18 cellular contexts compared by ENCODE assay signal in the genomic region with DNA sequence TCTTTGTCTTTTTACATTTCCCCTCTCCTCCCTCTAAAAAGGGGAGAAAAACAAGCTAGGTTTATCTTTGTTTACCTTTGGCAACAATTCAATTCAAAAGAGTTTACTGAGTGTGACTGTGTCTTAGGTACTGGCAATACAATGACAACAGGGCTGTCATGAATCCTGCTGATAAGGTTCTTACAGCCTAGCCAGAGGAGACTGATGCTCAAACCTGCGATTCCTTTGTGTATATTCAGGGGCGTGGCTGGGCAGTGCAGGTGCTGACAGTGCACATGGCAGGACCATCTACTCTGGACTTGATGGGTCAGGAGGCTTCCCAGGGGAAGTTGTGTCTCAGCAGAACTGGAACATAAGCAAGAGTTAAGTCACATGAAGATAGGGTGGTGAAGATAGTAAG. TPM values are rescaled to one million over a fixed set of nuclear protein-coding genes. Genes with fewer than 3 reads are reported as not detected.
DNase-seq lines count a peak whose midpoint lies in the region; ATAC-seq and TF ChIP-seq lines count a peak whose summit lies in the region.
"Had no signal": no experiment of that assay in that cellular context is flagged by ENCODE, and none has a peak within 500 bp of the region (broad histone marks: within the 10 kb centered on the region; RNA-seq: fewer than 3 reads in every experiment).

No MANE protein-coding gene starts in this region.

- CTCF ChIA-PET in WTC11 (lab: Charles Lee): no interaction called here

- no peaks in the 10 kb centered on the region for H3K27me3 Mint-ChIP-seq in activated naive CD8-positive, alpha-beta T cell
- no peaks in the 10 kb centered on the region for H3K27me3 Mint-ChIP-seq in activated naive CD8-positive, alpha-beta T cell treated with anti-CD3 and anti-CD28 coated beads, Interleukin-2, amount 50 U/mL, for 24 hours
- H3K27me3 Mint-ChIP-seq in WTC11 (ENCODE audit: low read depth) (no peaks in the 10 kb centered on the region), progenitor cell of endocrine pancreas (no peaks in the 10 kb centered on the region)

- H3K4me3 Mint-ChIP-seq in activated naive CD8-positive, alpha-beta T cell: no peak overlapping the region
- H3K4me3 Mint-ChIP-seq in activated naive CD8-positive, alpha-beta T cell treated with anti-CD3 and anti-CD28 coated beads, Interleukin-2, amount 50 U/mL, for 24 hours: no peak overlapping the region
- H3K4me3 Mint-ChIP-seq in WTC11: no peak overlapping the region
- no peak overlapping the region for H3K4me3 Mint-ChIP-seq in progenitor cell of endocrine pancreas (ENCODE audit: low read depth)
- H3K4me3 Mint-ChIP-seq: CD14-positive monocyte, HFFc6 had no signal

- no peak for DNase-seq in activated naive CD8-positive, alpha-beta T cell treated with anti-CD3 and anti-CD28 coated beads, Interleukin-2, amount 50 U/mL, for 24 hours
- peak; percentile 90 for DNase-seq in NCI-H345 treated with DMSO at 0.1 percent for 48 hours (lab: John Stamatoyannopoulos, UW; ENCODE audit: unreplicated experiment)
- no peak for DNase-seq in WTC11 (ENCODE audit: low spot score)
- DNase-seq in progenitor cell of endocrine pancreas (ENCODE audit: low spot score, unreplicated experiment): no peak
- DNase-seq in stimulated activated CD4-positive, alpha-beta T cell treated with anti-CD3 and anti-CD28 coated beads, Interleukin-12 subunit alpha, Interleukin-12 subunit beta, amount 100 ng/mL, for 4 hours: no peak
- no peak for DNase-seq in kidney glomerular epithelial cell (lab: John Stamatoyannopoulos, UW)
- DNase-seq in stimulated activated CD4-positive, alpha-beta T cell treated with anti-CD3 and anti-CD28 coated beads, Interleukin-15, amount 100 ng/mL, for 24 hours: no peak
- DNase-seq: HFFc6, KG1, NCI-H1048, NCI-H1694 treated with DMSO at 0.1 percent for 48 hours, NCI-H526 treated with DMSO at 0.1 percent for 48 hours, RPMI8226, SJCRH30, SW 1271 had no signal

- no peak for ATAC-seq in activated naive CD8-positive, alpha-beta T cell treated with anti-CD3 and anti-CD28 coated beads, Interleukin-2, amount 50 U/mL, for 24 hours
- peak; percentile 74 for ATAC-seq in WTC11
- ATAC-seq: A549 had no signal

- peaks cover 25% of the 10 kb centered on the region for H3K4me1 Mint-ChIP-seq in activated naive CD8-positive, alpha-beta T cell (ENCODE audit: low read depth)
- H3K4me1 Mint-ChIP-seq in activated naive CD8-positive, alpha-beta T cell treated with anti-CD3 and anti-CD28 coated beads, Interleukin-2, amount 50 U/mL, for 24 hours: peaks cover 16% of the 10 kb centered on the region
- peaks cover 13% of the 10 kb centered on the region for H3K4me1 Mint-ChIP-seq in WTC11
- H3K4me1 Mint-ChIP-seq in progenitor cell of endocrine pancreas (ENCODE audit: low read depth): peaks cover 8% of the 10 kb centered on the region
- H3K4me1 Mint-ChIP-seq: CD14-positive monocyte had no signal

- H3K36me3 Mint-ChIP-seq in activated naive CD8-positive, alpha-beta T cell: peaks cover 29% of the 10 kb centered on the region
- H3K36me3 Mint-ChIP-seq in activated naive CD8-positive, alpha-beta T cell treated with anti-CD3 and anti-CD28 coated beads, Interleukin-2, amount 50 U/mL, for 24 hours (ENCODE audit: low read depth): peaks cover 14% of the 10 kb centered on the region
- H3K36me3 Mint-ChIP-seq in WTC11 (no peaks in the 10 kb centered on the region), progenitor cell of endocrine pancreas (ENCODE audit: insufficient read depth) (peaks cover 8% of the 10 kb centered on the region)
- H3K36me3 Mint-ChIP-seq: CD14-positive monocyte had no signal

- POLR2A ChIA-PET in WTC11 (lab: Charles Lee): no interaction called here

- no peak for TF ChIP-seq CTCF in WTC11 (IDR thresholded peaks at IDR 0.05)
- no peak for TF ChIP-seq CTCF in progenitor cell of endocrine pancreas (IDR thresholded peaks at IDR 0.05; ENCODE audit: unreplicated experiment)

- peak overlapping the region; percentile 6 for H3K27ac Mint-ChIP-seq in activated naive CD8-positive, alpha-beta T cell
- H3K27ac Mint-ChIP-seq in activated naive CD8-positive, alpha-beta T cell treated with anti-CD3 and anti-CD28 coated beads, Interleukin-2, amount 50 U/mL, for 24 hours: no peak overlapping the region
- H3K27ac Mint-ChIP-seq in WTC11 (no peak overlapping the region), progenitor cell of endocrine pancreas (peak overlapping the region; percentile 42)
- H3K27ac Mint-ChIP-seq: CD14-positive monocyte, HFFc6 had no signal

- peaks cover 7% of the 10 kb centered on the region for H3K9me3 Mint-ChIP-seq in activated naive CD8-positive, alpha-beta T cell (ENCODE audit: low read depth)
- H3K9me3 Mint-ChIP-seq in activated naive CD8-positive, alpha-beta T cell treated with anti-CD3 and anti-CD28 coated beads, Interleukin-2, amount 50 U/mL, for 24 hours: peaks cover 7% of the 10 kb centered on the region
- H3K9me3 Mint-ChIP-seq in WTC11 (peaks cover 6% of the 10 kb centered on the region; the same call in 1 of the 2 replicates), progenitor cell of endocrine pancreas (ENCODE audit: low read depth) (peaks cover 3% of the 10 kb centered on the region)

TF ChIP-seq in WTC11, 78 proteins besides CTCF, POLR2A, EP300 and RAD21:
- TF ChIP-seq, protein P1, sequence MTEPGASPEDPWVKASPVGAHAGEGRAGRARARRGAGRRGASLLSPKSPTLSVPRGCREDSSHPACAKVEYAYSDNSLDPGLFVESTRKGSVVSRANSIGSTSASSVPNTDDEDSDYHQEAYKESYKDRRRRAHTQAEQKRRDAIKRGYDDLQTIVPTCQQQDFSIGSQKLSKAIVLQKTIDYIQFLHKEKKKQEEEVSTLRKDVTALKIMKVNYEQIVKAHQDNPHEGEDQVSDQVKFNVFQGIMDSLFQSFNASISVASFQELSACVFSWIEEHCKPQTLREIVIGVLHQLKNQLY (CRISPR knock-in tag; IDR thresholded peaks at IDR 0.05): no peak
- TF ChIP-seq RORB (CRISPR knock-in tag; IDR thresholded peaks at IDR 0.05): no peak
- no peak for TF ChIP-seq IRF2 (CRISPR knock-in tag; IDR thresholded peaks at IDR 0.05; ENCODE audit: borderline replicate concordance, low read depth)
- TF ChIP-seq NFYB (CRISPR knock-in tag; conservative IDR thresholded peaks at IDR 0.05; ENCODE audit: low read depth): no peak
- TF ChIP-seq, protein P2, sequence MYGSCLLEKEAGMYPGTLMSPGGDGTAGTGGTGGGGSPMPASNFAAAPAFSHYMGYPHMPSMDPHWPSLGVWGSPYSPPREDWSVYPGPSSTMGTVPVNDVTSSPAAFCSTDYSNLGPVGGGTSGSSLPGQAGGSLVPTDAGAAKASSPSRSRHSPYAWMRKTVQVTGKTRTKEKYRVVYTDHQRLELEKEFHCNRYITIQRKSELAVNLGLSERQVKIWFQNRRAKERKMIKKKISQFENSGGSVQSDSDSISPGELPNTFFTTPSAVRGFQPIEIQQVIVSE (CRISPR knock-in tag; IDR thresholded peaks at IDR 0.05; ENCODE audit: borderline replicate concordance): no peak
- TF ChIP-seq, protein P3, sequence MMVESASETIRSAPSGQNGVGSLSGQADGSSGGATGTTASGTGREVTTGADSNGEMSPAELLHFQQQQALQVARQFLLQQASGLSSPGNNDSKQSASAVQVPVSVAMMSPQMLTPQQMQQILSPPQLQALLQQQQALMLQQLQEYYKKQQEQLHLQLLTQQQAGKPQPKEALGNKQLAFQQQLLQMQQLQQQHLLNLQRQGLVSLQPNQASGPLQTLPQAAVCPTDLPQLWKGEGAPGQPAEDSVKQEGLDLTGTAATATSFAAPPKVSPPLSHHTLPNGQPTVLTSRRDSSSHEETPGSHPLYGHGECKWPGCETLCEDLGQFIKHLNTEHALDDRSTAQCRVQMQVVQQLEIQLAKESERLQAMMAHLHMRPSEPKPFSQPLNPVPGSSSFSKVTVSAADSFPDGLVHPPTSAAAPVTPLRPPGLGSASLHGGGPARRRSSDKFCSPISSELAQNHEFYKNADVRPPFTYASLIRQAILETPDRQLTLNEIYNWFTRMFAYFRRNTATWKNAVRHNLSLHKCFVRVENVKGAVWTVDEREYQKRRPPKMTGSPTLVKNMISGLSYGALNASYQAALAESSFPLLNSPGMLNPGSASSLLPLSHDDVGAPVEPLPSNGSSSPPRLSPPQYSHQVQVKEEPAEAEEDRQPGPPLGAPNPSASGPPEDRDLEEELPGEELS (CRISPR knock-in tag; IDR thresholded peaks at IDR 0.05): no peak
- no peak for TF ChIP-seq SP1 (CRISPR knock-in tag; conservative IDR thresholded peaks at IDR 0.05)
- no peak for TF ChIP-seq NR3C1 (CRISPR knock-in tag; conservative IDR thresholded peaks at IDR 0.05; ENCODE audit: low read depth)
- no peak for TF ChIP-seq FOXJ3 (CRISPR knock-in tag; IDR thresholded peaks at IDR 0.05; ENCODE audit: borderline replicate concordance)

RNA-seq across cellular contexts. Expression of a gene that starts 23.2 kb away (rescaled TPM):
- total RNA-seq in WTC11 (2021) (4.5 to 6.3 TPM (median 4.7 TPM) in 3 replicates), progenitor cell of endocrine pancreas (12.2 and 17.3 TPM in 2 replicates)

Comparison
In these comparisons a context has a peak if more than half of its experiments do, and no peak if none do; other contexts are left out.
1. H3K27ac Mint-ChIP-seq: peak in activated naive CD8-positive, alpha-beta T cell (single experiment) and progenitor cell of endocrine pancreas (single experiment); none in activated naive CD8-positive, alpha-beta T cell treated with anti-CD3 and anti-CD28 coated beads, Interleukin-2, amount 50 U/mL, for 24 hours (single experiment) and WTC11 (single experiment).